ENCODE assay signal across 4 cellular contexts in the genomic region with DNA sequence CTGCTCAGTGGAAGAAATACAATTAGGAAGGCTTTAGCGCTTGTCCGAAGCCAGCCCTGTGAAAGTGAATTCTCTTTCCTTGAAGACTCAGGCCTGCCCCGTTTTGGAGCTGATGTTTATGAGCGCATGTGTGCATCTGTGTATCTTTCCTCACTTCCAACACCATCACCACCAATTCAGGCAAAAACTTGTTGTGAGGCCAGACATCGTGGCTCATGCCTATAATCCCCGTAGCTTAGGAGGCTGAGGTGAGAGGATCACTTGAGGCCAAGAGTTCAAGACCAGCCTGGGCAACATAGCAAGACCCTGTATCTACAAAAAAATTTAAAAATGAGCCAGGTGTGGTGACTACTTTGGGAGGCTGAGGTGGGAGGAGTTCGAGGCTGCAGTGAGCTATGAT.
"Had no signal": no experiment of that assay in that cellular context is flagged by ENCODE, and none has a peak within 500 bp of the region (broad histone marks: within the 10 kb centered on the region; RNA-seq: fewer than 3 reads in every experiment).

No MANE protein-coding gene starts in this region.

- H3K4me1 Mint-ChIP-seq: GM23338, H9 had no signal

- DNase-seq: H9, HCEC 1CT, IMR-90 had no signal

- ATAC-seq: GM23338 had no signal

- H3K4me3 Mint-ChIP-seq: GM23338, H9 had no signal

- H3K27ac Mint-ChIP-seq: GM23338, H9 had no signal

- H3K4me3 ChIP-seq: GM23338 had no signal

- H3K9me3 Mint-ChIP-seq: GM23338 had no signal
